ENCODE assay signal across 15 cellular contexts in the genomic region with DNA sequence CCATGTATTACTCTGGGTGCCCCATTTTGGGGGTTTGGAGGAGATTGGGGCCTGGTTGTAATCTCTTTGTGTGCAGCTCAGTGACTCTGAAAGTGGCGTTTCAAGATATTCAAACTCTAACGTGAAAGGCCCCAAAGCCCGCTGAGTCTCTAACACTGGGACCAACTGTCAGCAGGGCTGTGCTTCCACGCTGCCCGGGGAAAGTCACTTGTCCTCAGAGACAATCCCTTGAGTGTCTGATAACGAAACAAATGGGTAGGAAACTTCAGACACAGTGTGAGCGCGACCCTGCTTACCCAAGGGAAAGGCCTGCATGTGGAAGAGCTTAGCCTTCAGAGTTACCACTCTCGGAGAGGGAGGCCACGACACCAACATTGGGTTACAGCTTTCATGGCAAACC. TPM values are rescaled to one million over a fixed set of nuclear protein-coding genes. Genes with fewer than 3 reads are reported as not detected.
DNase-seq lines count a peak whose midpoint lies in the region; ATAC-seq lines count a peak whose summit lies in the region.
"Had no signal": no experiment of that assay in that cellular context is flagged by ENCODE, and none has a peak within 500 bp of the region (broad histone marks: within the 10 kb centered on the region; RNA-seq: fewer than 3 reads in every experiment).

No MANE protein-coding gene starts in this region.

- ATAC-seq in T-cell (replicated peaks in 1 of 4), result peak in 3 of 4 experiments; percentile 5 to 11 (median 7)
- ATAC-seq in GM21576 (IDR thresholded peaks at IDR 0.05; ENCODE audit: unreplicated experiment), result no peak
- no peak for ATAC-seq in HG02981 (IDR thresholded peaks at IDR 0.05; ENCODE audit: unreplicated experiment)
- ATAC-seq: stimulated activated memory B cell treated with anti-CD40 and anti-IgM and Interleukin-4, amounts not matched to agents 10 μg/mL and 1 μg/mL and 100 μg/mL, for 72 hours had no signal

- peak overlapping the region in 12 of 21 experiments; percentile 4 to 89 (median 66) for H3K27ac ChIP-seq in skin epidermis
- H3K27ac ChIP-seq: 22Rv1, GM23248, SK-N-MC had no signal

- peaks cover 28% of the 10 kb centered on the region for H3K36me3 Mint-ChIP-seq in T-cell
- peaks cover 18% of the 10 kb centered on the region for H3K36me3 Mint-ChIP-seq in activated naive CD8-positive, alpha-beta T cell
- H3K36me3 Mint-ChIP-seq: stimulated activated memory B cell treated with anti-CD40 and anti-IgM and Interleukin-4, amounts not matched to agents 10 μg/mL and 1 μg/mL and 100 μg/mL, for 72 hours had no signal

- peak overlapping the region; percentile 89 to 98 (median 90) for H3K4me3 Mint-ChIP-seq in T-cell
- peak overlapping the region; percentile 94 for H3K4me3 Mint-ChIP-seq in activated naive CD8-positive, alpha-beta T cell
- H3K4me3 Mint-ChIP-seq: activated B cell treated with CpG ODN at 0.5 μM for 24 hours; stimulated activated memory B cell treated with anti-CD40 and anti-IgM and Interleukin-4, amounts not matched to agents 10 μg/mL and 1 μg/mL and 100 μg/mL, for 72 hours had no signal

- H3K27me3 Mint-ChIP-seq in T-cell, result no peaks in the 10 kb centered on the region
- no peaks in the 10 kb centered on the region for H3K27me3 Mint-ChIP-seq in activated naive CD8-positive, alpha-beta T cell

- H3K4me1 Mint-ChIP-seq in T-cell, result peaks cover 68 to 73% (median 69%) of the 10 kb centered on the region in 3 donors
- peaks cover 78% of the 10 kb centered on the region for H3K4me1 Mint-ChIP-seq in activated naive CD8-positive, alpha-beta T cell (ENCODE audit: low read depth)

- CTCF ChIA-PET in T-cell (lab: Charles Lee), result interaction anchor here (0.6 to 2.7 kb wide), 10 partner anchors 11 to 337 kb away, joined by 3 to 13 read pairs (median 7); a partner anchor contains a TSS

- H3K9me3 Mint-ChIP-seq in T-cell, result peaks cover 0 to 9% (median 6%) of the 10 kb centered on the region in 3 donors
- H3K9me3 Mint-ChIP-seq in activated naive CD8-positive, alpha-beta T cell (ENCODE audit: low read depth), result peaks cover 9% of the 10 kb centered on the region

- POLR2A ChIA-PET in T-cell (lab: Charles Lee), result interaction anchor here (0.7 to 2.7 kb wide), 8 partner anchors 10 to 22 kb away, joined by 3 to 16 read pairs (median 5); no protein-coding TSS in a partner anchor

- H3K4me3 ChIP-seq in skin epidermis, result peak overlapping the region; percentile 2 to 34 (median 11)
- H3K4me3 ChIP-seq: GM23248, SK-N-MC had no signal

- DNase-seq in NK-92 treated with Interleukin-12 subunit alpha and Interleukin-12 subunit beta, amount 100 ng/mL, for 24 hours (lab: John Stamatoyannopoulos, UW), result peak; percentile 44
- DNase-seq in NK-92 (lab: John Stamatoyannopoulos, UW; ENCODE audit: unreplicated experiment) (no peak), T-cell (peak in 3 of 34 experiments; percentile 14 to 34 (median 25)), DMS79 treated with DMSO at 0.1 percent for 48 hours (lab: John Stamatoyannopoulos, UW) (no peak)
- DNase-seq: activated B cell treated with CpG ODN at 0.5 μM for 24 hours, GM23248, NCI-H2171 had no signal

- peak overlapping the region; percentile 100 for H3K27ac Mint-ChIP-seq in T-cell
- H3K27ac Mint-ChIP-seq in activated naive CD8-positive, alpha-beta T cell, result peak overlapping the region; percentile 96
- H3K27ac Mint-ChIP-seq: activated B cell treated with CpG ODN at 0.5 μM for 24 hours; stimulated activated memory B cell treated with anti-CD40 and anti-IgM and Interleukin-4, amounts not matched to agents 10 μg/mL and 1 μg/mL and 100 μg/mL, for 72 hours had no signal

RNA-seq across cellular contexts. Expression of a gene that starts 0.8 kb away (rescaled TPM):
- 10 to 100 TPM; 59.1 to 98.8 (median 80.5) TPM for total RNA-seq in T-cell
- total RNA-seq: activated B cell treated with CpG ODN at 0.5 μM for 24 hours, GM23248, renal cortical epithelial cell had no signal

RNA-seq across cellular contexts. Expression of a gene that starts 8.7 kb away (rescaled TPM):
- total RNA-seq in T-cell, result 1 to 10 TPM; 1.2 to 2.4 (median 1.7) TPM
- total RNA-seq: activated B cell treated with CpG ODN at 0.5 μM for 24 hours, GM23248 had no signal

RNA-seq across cellular contexts. Expression of a gene that starts 38.2 kb away (rescaled TPM):
- total RNA-seq in T-cell, result 1 to 10 TPM in 2 of 5 donors, not detected in 3; 1.2 to 1.3 TPM
- total RNA-seq: activated B cell treated with CpG ODN at 0.5 μM for 24 hours, GM23248, renal cortical epithelial cell had no signal

RNA-seq across cellular contexts. Expression of a gene that starts 53.7 kb away (rescaled TPM):
- total RNA-seq in T-cell, result under 1 TPM in 1 of 5 donors, not detected in 4; 0.38 TPM
- total RNA-seq: activated B cell treated with CpG ODN at 0.5 μM for 24 hours, GM23248, renal cortical epithelial cell had no signal

Comparison
In these comparisons a context has a peak if more than half of its experiments do, and no peak if none do; other contexts are left out.
1. ATAC-seq: peak in T-cell (3 of 4); none in GM21576 (single experiment) and HG02981 (single experiment).